Comparison of ENCODE assay signal across 8 cellular contexts in genomic region chr12:100554608-100555077, GRCh38. TPM values are rescaled to one million over a fixed set of nuclear protein-coding genes. Genes with fewer than 3 reads are reported as not detected.
DNase-seq lines count a peak whose midpoint lies in the region; ATAC-seq, FAIRE-seq and TF ChIP-seq lines count a peak whose summit lies in the region.

No MANE protein-coding gene starts in this region.

- peak; percentile 91 to 94 for ATAC-seq in A549
- ATAC-seq in psoas muscle, result peak in 1 of 4 donors; percentile 55
- no peak for ATAC-seq in HG02884 (IDR thresholded peaks at IDR 0.05; ENCODE audit: unreplicated experiment)

- H3K4me1 ChIP-seq in A549, result peaks cover 11% of the 10 kb centered on the region; the same call in 2 of the 3 replicates
- peaks cover 3% of the 10 kb centered on the region for H3K4me1 ChIP-seq in psoas muscle

- WGBS in A549 (ENCODE audit: missing lambda C conversion rate), result 0% methylated on average over 1 of the region's 1 CpG
- 5 to 7% (median 5%) methylated on average over 1 of the region's 1 CpG for WGBS in psoas muscle, 3 donors

- no peak for TF ChIP-seq POLR2A in A549 (IDR thresholded peaks at IDR 0.05; ENCODE audit: low read length)

- no peaks in the 10 kb centered on the region for H3K9me3 ChIP-seq in A549
- H3K9me3 ChIP-seq in psoas muscle, result no peaks in the 10 kb centered on the region

- POLR2A ChIA-PET in A549 (lab: Yijun Ruan, JAX), result no interaction called here

- in situ Hi-C loops in GM13977 (cut with MboI; ENCODE audit: low pct_unique_long_range_greater_than_20kb, low sequenced_read_pairs, unreplicated experiment), result loop anchor here (25.0 kb wide), 1 partner anchor 317 kb away; no protein-coding TSS in a partner anchor

- TF ChIP-seq CTCF in A549 (IDR thresholded peaks at IDR 0.05) (peak; percentile 99), GM13977 (IDR thresholded peaks at IDR 0.05; ENCODE audit: extremely low read depth, insufficient read depth, missing control alignments) (peak; percentile 57), psoas muscle (IDR thresholded peaks at IDR 0.05) (peak; percentile 61)

- DNase-seq in A549 (ENCODE audit: low read depth in 1 of 2, low spot score in 1 of 2) (peak; percentile 68 to 89), GM13977 (ENCODE audit: low spot score) (peak; percentile 32), NCI-H2081 (lab: John Stamatoyannopoulos, UW) (peak; percentile 80 to 84), glomerular visceral epithelial cell (ENCODE audit: extremely low spot score) (peak; percentile 78), psoas muscle (no peak)
- DNase-seq in stimulated activated naive CD4-positive, alpha-beta T cell treated with Interleukin-2 at 50 U/mL for 16 hours (lab: John Stamatoyannopoulos, UW), result no peak

- H3K4me3 ChIP-seq in A549, result no peak overlapping the region
- no peak overlapping the region for H3K4me3 ChIP-seq in psoas muscle

- H3K4me2 ChIP-seq in A549, result no peak overlapping the region

- no peaks in the 10 kb centered on the region for H3K36me3 ChIP-seq in psoas muscle (ENCODE audit: insufficient read depth in 1 of 2, low read depth in 1 of 2)

- peak; percentile 99 for TF ChIP-seq RAD21 in A549 (conservative IDR thresholded peaks at IDR 0.05 in 1 of 2, IDR thresholded peaks at IDR 0.05 in 1 of 2)

- FAIRE-seq in A549 (lab: Jason Lieb, UNC) (peak; percentile 98), TTC549 (lab: Jason Lieb, UNC) (peak; percentile 99)

- no peaks in the 10 kb centered on the region for H3K27me3 ChIP-seq in psoas muscle (ENCODE audit: insufficient read depth in 3 of 3, low read length in 2 of 3)

- no peak overlapping the region for H3K27ac ChIP-seq in A549
- H3K27ac ChIP-seq in psoas muscle, result no peak overlapping the region

- CTCF ChIA-PET in A549 (lab: Yijun Ruan, JAX), result interaction anchor here (0.6 to 6.1 kb wide), 29 partner anchors 9 to 328 kb away, joined by 3 to 96 read pairs (median 3); no protein-coding TSS in a partner anchor

- TF ChIP-seq EP300 in A549 (IDR thresholded peaks at IDR 0.05), result no peak

- intact Hi-C loops in psoas muscle (cut with DNase I), result loop anchor here (5.0 to 10.0 kb wide), 3 partner anchors 207 to 322 kb away; no protein-coding TSS in a partner anchor

TF ChIP-seq in A549, 52 proteins besides CTCF, POLR2A, EP300 and RAD21:
- peak in 1 of 2 experiments; percentile 51; a peak in 2 of 4 replicates for TF ChIP-seq CEBPB (IDR thresholded peaks at IDR 0.05)
- peak; percentile 99 for TF ChIP-seq SMC3 (IDR thresholded peaks at IDR 0.05)
- no peak for TF ChIP-seq KDM1A (IDR thresholded peaks at IDR 0.05; ENCODE audit: low read depth)
- TF ChIP-seq, protein P1, sequence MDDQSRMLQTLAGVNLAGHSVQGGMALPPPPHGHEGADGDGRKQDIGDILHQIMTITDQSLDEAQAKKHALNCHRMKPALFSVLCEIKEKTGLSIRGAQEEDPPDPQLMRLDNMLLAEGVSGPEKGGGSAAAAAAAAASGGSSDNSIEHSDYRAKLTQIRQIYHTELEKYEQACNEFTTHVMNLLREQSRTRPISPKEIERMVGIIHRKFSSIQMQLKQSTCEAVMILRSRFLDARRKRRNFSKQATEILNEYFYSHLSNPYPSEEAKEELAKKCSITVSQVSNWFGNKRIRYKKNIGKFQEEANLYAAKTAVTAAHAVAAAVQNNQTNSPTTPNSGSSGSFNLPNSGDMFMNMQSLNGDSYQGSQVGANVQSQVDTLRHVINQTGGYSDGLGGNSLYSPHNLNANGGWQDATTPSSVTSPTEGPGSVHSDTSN (IDR thresholded peaks at IDR 0.05), result no peak
- no peak for TF ChIP-seq USF2 (IDR thresholded peaks at IDR 0.05)
- TF ChIP-seq CHD2 (IDR thresholded peaks at IDR 0.05; ENCODE audit: low read length, partially characterized antibody), result no peak
- no peak for TF ChIP-seq PHF8 (IDR thresholded peaks at IDR 0.05; ENCODE audit: borderline replicate concordance, low read depth)
- peak; percentile 99 for TF ChIP-seq FOXS1 (CRISPR knock-in tag; IDR thresholded peaks at IDR 0.05)
- no peak for TF ChIP-seq TP53 (CRISPR knock-in tag; IDR thresholded peaks at IDR 0.05)
- no peak for TF ChIP-seq ELK1 (IDR thresholded peaks at IDR 0.05; ENCODE audit: low read depth, low read length)
- no peak for TF ChIP-seq ZSCAN20 (CRISPR knock-in tag; IDR thresholded peaks at IDR 0.05)
- no peak for TF ChIP-seq MAFK (IDR thresholded peaks at IDR 0.05; ENCODE audit: partially characterized antibody)
- TF ChIP-seq CBX8 (IDR thresholded peaks at IDR 0.05), result no peak
- TF ChIP-seq HMGXB4 (CRISPR knock-in tag; IDR thresholded peaks at IDR 0.05; ENCODE audit: borderline replicate concordance), result no peak
- no peak for TF ChIP-seq NR3C1 (IDR thresholded peaks at IDR 0.05)
- TF ChIP-seq REST (IDR thresholded peaks at IDR 0.05), result no peak
TF ChIP-seq in A549: peak in this region for 3.

RNA-seq across cellular contexts. Expression of gene GAS2L3, which starts 18.8 kb away (rescaled TPM):
- polyA plus RNA-seq in A549 (2011; rRNA removed), result 11.8 and 17.2 TPM in 2 replicates
- polyA plus RNA-seq in A549 (2012; cell fraction: cytosol; rRNA removed), result 2.0 and 2.6 TPM in 2 replicates
- polyA plus RNA-seq in A549 (2012; cell fraction: nucleus; rRNA removed), result 3.3 and 3.9 TPM in 2 replicates
- 6.4 to 7.2 TPM (median 7.1 TPM) in 3 replicates for polyA plus RNA-seq in A549 (2017; fragmentation: RNase III; extraction: RNeasy Plus Mini Kit Qiagen cat#74134 plus additional on column Dnase treatment)
- 9.7 and 12.8 TPM in 2 replicates for polyA minus RNA-seq in A549 (2011; rRNA and poly(A)+ RNA removed)
- total RNA-seq in psoas muscle, result 1 to 10 TPM in 2 of 4 donors, under 1 TPM in 2; 0.38 to 1.8 (median 1.3) TPM
- under 1 TPM; 0.26 to 0.61 (median 0.45) TPM for polyA plus RNA-seq in psoas muscle

Comparison
In these comparisons a context has a peak if more than half of its experiments do, and no peak if none do; other contexts are left out.
1. DNase-seq: peak in A549 (2 of 2), GM13977 (single experiment), NCI-H2081 (2 of 2) and glomerular visceral epithelial cell (single experiment); none in psoas muscle (0 of 2) and stimulated activated naive CD4-positive, alpha-beta T cell treated with Interleukin-2 at 50 U/mL for 16 hours (single experiment).
2. Peak in every context shown above with its lines, with median percentiles within 50 percentile points of each other: CTCF ChIP-seq.